ENCODE assay signal across 25 cellular contexts in the genomic region with DNA sequence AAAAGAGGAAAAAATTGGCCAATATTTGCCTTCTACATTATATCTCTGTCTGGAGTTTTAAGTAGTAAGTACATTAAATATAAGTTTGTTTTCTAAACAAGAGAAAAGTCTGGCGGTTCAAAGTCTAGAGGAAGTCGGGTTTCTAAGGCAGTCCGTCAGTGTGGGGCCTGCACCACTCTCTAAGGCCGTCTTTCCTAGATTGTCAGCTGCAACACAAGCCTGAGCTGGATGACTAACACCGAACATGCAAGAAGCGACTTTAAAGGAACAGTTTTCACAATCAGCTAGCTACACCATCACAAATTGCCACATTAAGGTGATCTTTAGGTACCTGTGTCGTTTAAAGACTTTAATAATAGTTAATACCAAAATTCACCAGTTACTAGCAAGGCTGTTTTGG.
"Had no signal": no experiment of that assay in that cellular context is flagged by ENCODE, and none has a peak within 500 bp of the region (broad histone marks: within the 10 kb centered on the region; RNA-seq: fewer than 3 reads in every experiment).

No MANE protein-coding gene starts in this region.

- H3K36me3 ChIP-seq: brain microvascular endothelial cell had no signal

- H3K27ac ChIP-seq: brain microvascular endothelial cell, spleen, thoracic aorta, upper lobe of left lung had no signal

- H3K4me3 Mint-ChIP-seq: activated CD4-positive, alpha-beta T cell treated with anti-CD3 and anti-CD28 coated beads, Interleukin-2, amount 10 ng/mL, durations not matched to agents 24 days and 14 days; activated CD8-positive, alpha-beta memory T cell treated with anti-CD3 and anti-CD28 coated beads, Interleukin-2, amount 10 ng/mL, durations not matched to agents 7 days and 5 days; activated CD8-positive, alpha-beta T cell treated with anti-CD3 and anti-CD28 coated beads for 36 hours; naive thymus-derived CD8-positive, alpha-beta T cell; T-helper 1 cell treated with Interleukin-12 subunit alpha and Interleukin-12 subunit beta and Interleukin-4 antibody, amounts not matched to agents 30 μg/mL and 1 μg/mL, for 36 hours had no signal

- H3K27ac Mint-ChIP-seq: activated CD4-positive, alpha-beta T cell treated with anti-CD3 and anti-CD28 coated beads, Interleukin-2, amount 10 ng/mL, durations not matched to agents 24 days and 14 days; activated CD8-positive, alpha-beta memory T cell treated with anti-CD3 and anti-CD28 coated beads, Interleukin-2, amount 10 ng/mL, durations not matched to agents 7 days and 5 days; activated CD8-positive, alpha-beta T cell treated with anti-CD3 and anti-CD28 coated beads for 36 hours; naive thymus-derived CD8-positive, alpha-beta T cell; progenitor cell of endocrine pancreas; T-helper 1 cell treated with Interleukin-12 subunit alpha and Interleukin-12 subunit beta and Interleukin-4 antibody, amounts not matched to agents 30 μg/mL and 1 μg/mL, for 36 hours had no signal

- H3K4me3 ChIP-seq: spleen, thoracic aorta, upper lobe of left lung had no signal

- H3K27me3 Mint-ChIP-seq: activated CD4-positive, alpha-beta T cell treated with anti-CD3 and anti-CD28 coated beads, Interleukin-2, amount 10 ng/mL, durations not matched to agents 24 days and 14 days; activated CD8-positive, alpha-beta memory T cell treated with anti-CD3 and anti-CD28 coated beads, Interleukin-2, amount 10 ng/mL, durations not matched to agents 7 days and 5 days; activated CD8-positive, alpha-beta T cell treated with anti-CD3 and anti-CD28 coated beads for 36 hours; naive thymus-derived CD8-positive, alpha-beta T cell; progenitor cell of endocrine pancreas had no signal

- H3K9me3 ChIP-seq: spleen, thoracic aorta, upper lobe of left lung had no signal

- ATAC-seq: activated CD4-positive, CD25-positive, alpha-beta regulatory T cell treated with anti-CD3 and anti-CD28 coated beads, Interleukin-2, amount 50 U/mL, for 24 hours; activated CD8-positive, alpha-beta memory T cell treated with anti-CD3 and anti-CD28 coated beads, Interleukin-2, amount 10 ng/mL, durations not matched to agents 7 days and 5 days; activated CD8-positive, alpha-beta T cell treated with anti-CD3 and anti-CD28 coated beads for 36 hours; esophagus mucosa; naive thymus-derived CD8-positive, alpha-beta T cell had no signal

- FAIRE-seq: colon had no signal

- H3K27me3 ChIP-seq: brain microvascular endothelial cell, spleen, upper lobe of left lung had no signal

- H3K9me3 Mint-ChIP-seq: activated CD4-positive, alpha-beta T cell treated with anti-CD3 and anti-CD28 coated beads, Interleukin-2, amount 10 ng/mL, durations not matched to agents 24 days and 14 days; activated CD8-positive, alpha-beta T cell treated with anti-CD3 and anti-CD28 coated beads for 36 hours; naive thymus-derived CD8-positive, alpha-beta T cell; T-helper 1 cell treated with Interleukin-12 subunit alpha and Interleukin-12 subunit beta and Interleukin-4 antibody, amounts not matched to agents 30 μg/mL and 1 μg/mL, for 36 hours had no signal

- DNase-seq: activated CD4-positive, alpha-beta T cell treated with anti-CD3 and anti-CD28 coated beads, Interleukin-2, amount 10 ng/mL, durations not matched to agents 24 days and 14 days; activated CD8-positive, alpha-beta memory T cell treated with anti-CD3 and anti-CD28 coated beads, Interleukin-2, amount 10 ng/mL, durations not matched to agents 7 days and 5 days; activated CD8-positive, alpha-beta T cell treated with anti-CD3 and anti-CD28 coated beads for 36 hours; activated gamma-delta T cell; activated naive CD4-positive, alpha-beta T cell treated with anti-CD3 and anti-CD28 coated beads, Interleukin-2, amount 50 U/mL, for 16 hours; activated T-cell treated with anti-CD3 and anti-CD28 coated beads for 4 hours; aorta; brain microvascular endothelial cell; central memory CD4-positive, alpha-beta T cell; effector memory CD4-positive, alpha-beta T cell; foreskin melanocyte; glutamatergic neuron; hippocampal formation; naive thymus-derived CD8-positive, alpha-beta T cell; retina; spleen; stimulated activated CD4-positive, alpha-beta T cell treated with anti-CD3 and anti-CD28 coated beads, Interleukin-4, amount 100 ng/mL, for 1 hour; stimulated activated naive CD4-positive, alpha-beta T cell treated with Interleukin-2 at 50 U/mL for 16 hours; upper lobe of left lung had no signal
